ENCODE assay signal across 8 cellular contexts in the genomic region with DNA sequence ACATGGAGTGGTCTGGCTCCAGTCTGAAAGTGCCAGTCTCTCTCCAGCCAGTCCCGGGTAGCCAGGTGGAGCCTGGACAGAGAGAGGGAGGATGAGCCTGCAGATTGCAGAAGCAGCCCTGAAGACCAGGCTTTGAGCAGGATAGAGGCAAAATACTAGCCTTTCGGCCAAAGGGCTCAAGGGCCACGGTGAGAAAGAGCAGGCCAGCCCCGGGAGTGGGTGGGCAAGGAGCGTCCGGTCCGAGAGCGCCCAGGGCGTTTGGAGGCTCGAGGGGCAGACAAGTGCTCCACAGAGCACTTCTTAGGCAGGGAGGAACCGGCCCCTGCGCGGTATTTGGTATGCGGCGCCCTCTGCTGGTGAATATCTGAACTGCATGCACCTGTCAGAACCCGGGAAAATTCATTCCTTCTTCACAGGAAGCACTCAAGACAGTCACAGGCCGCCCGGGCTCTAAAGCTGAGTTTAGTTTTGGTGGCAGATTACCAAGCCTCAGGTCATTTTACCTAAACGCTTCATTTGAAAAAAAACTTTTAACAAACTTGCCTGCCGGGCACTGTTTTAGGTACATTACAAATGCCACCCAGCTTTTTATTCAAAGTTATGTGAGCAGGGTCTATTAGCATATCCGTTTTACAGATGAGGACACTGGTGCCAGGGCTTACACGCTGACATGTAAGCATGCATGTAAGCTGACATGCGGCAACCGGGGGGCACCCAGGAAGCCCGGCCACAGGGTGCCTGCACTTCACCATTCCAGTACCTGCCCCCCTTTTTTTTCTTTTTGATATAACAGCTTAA. TPM values are rescaled to one million over a fixed set of nuclear protein-coding genes. Genes with fewer than 3 reads are reported as not detected.
DNase-seq lines count a peak whose midpoint lies in the region; ATAC-seq and TF ChIP-seq lines count a peak whose summit lies in the region.

No MANE protein-coding gene starts in this region.

- ATAC-seq in HG02943 (IDR thresholded peaks at IDR 0.05; ENCODE audit: low read depth, unreplicated experiment) (peak; percentile 74), activated B cell treated with CpG ODN at 0.5 μM for 24 hours (ENCODE audit: low read depth) (peak; percentile 60)

- POLR2A ChIA-PET in activated B cell treated with CpG ODN at 0.5 μM for 24 hours (lab: Charles Lee) = no interaction called here

- DNase-seq in GM04504 (ENCODE audit: low read depth) (peak; percentile 33), NCI-H2227 (lab: John Stamatoyannopoulos, UW; ENCODE audit: unreplicated experiment) (peak; percentile 70), activated B cell treated with CpG ODN at 0.5 μM for 24 hours (peak; percentile 30), left kidney (ENCODE audit: low read depth, low spot score) (peak; percentile 79), GOT3 (lab: John Stamatoyannopoulos, UW) (no peak)
- DNase-seq in central memory CD4-positive, alpha-beta T cell = peak; percentile 21
- DNase-seq in stimulated activated CD4-positive, alpha-beta T cell treated with anti-CD3 and anti-CD28 coated beads, TNF-alpha, amount 100 ng/mL, for 24 hours (ENCODE audit: low read depth in 3 of 3) = peak; percentile 33 to 68 (median 45)

- H3K9me3 Mint-ChIP-seq in activated B cell treated with CpG ODN at 0.5 μM for 24 hours = peaks cover 26% of the 10 kb centered on the region

- peaks cover 8% of the 10 kb centered on the region for H3K36me3 Mint-ChIP-seq in activated B cell treated with CpG ODN at 0.5 μM for 24 hours (ENCODE audit: low read depth)

- H3K27ac Mint-ChIP-seq in activated B cell treated with CpG ODN at 0.5 μM for 24 hours = no peak overlapping the region

- CTCF ChIA-PET in activated B cell treated with CpG ODN at 0.5 μM for 24 hours (lab: Charles Lee) = interaction anchor here (1.2 to 2.4 kb wide), 2 partner anchors 296 to 299 kb away, joined by 3 to 14 read pairs; no protein-coding TSS in a partner anchor

- TF ChIP-seq CTCF in activated B cell treated with CpG ODN at 0.5 μM for 24 hours (IDR thresholded peaks at IDR 0.05) = no peak

- intact Hi-C loops in activated B cell treated with CpG ODN at 0.5 μM for 24 hours (cut with micrococcal nuclease) = loop anchor here (1.0 to 10.0 kb wide), 2 partner anchors 262 to 1211 kb away; no protein-coding TSS in a partner anchor

- no peaks in the 10 kb centered on the region for H3K4me1 Mint-ChIP-seq in activated B cell treated with CpG ODN at 0.5 μM for 24 hours

- H3K27me3 Mint-ChIP-seq in activated B cell treated with CpG ODN at 0.5 μM for 24 hours = peaks cover 24% of the 10 kb centered on the region

- no peak overlapping the region for H3K4me3 Mint-ChIP-seq in activated B cell treated with CpG ODN at 0.5 μM for 24 hours

RNA-seq across cellular contexts. Expression of gene PSMC1, which starts 21.0 kb away (rescaled TPM):
- total RNA-seq in activated B cell treated with CpG ODN at 0.5 μM for 24 hours = 101 and 102 TPM in 2 replicates
